In the genomic region with DNA sequence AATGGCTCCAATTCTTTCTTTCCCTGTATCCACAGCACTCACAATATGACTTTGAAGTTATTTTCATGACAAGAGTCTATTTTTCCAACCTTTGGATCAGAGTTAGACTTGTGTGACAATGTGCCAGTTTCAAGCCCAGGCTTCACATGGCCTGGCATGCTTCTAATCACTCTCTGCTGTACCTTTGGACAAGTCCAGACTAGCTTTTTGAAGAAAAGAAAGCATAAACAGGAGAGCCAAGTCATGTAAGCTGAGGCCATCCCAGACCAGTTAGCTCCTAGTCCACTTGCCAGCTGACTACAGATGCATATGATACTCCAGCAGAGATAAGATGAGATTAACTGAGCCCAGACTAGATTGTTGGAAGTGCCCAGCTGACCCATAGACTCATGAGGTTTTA, we compare ENCODE assay signal across 24 cellular contexts.
"Had no signal": no experiment of that assay in that cellular context is flagged by ENCODE, and none has a peak within 500 bp of the region (broad histone marks: within the 10 kb centered on the region; RNA-seq: fewer than 3 reads in every experiment).

No MANE protein-coding gene starts in this region.

- H3K27me3 ChIP-seq: brain microvascular endothelial cell, SJCRH30 had no signal

- ATAC-seq: activated T-helper 17 cell treated with anti-CD3 and anti-CD28 coated beads, Interleukin-2, amount 50 U/mL, for 72 hours; Right ventricle myocardium inferior had no signal

- DNase-seq: activated CD4-positive, alpha-beta memory T cell treated with anti-CD3 and anti-CD28 coated beads for 36 hours; activated CD4-positive, alpha-beta T cell treated with anti-CD3 and anti-CD28 coated beads, Interleukin-2, amount 10 ng/mL, durations not matched to agents 7 days and 5 days; activated CD4-positive, CD25-positive, alpha-beta regulatory T cell; activated gamma-delta T cell; activated naive CD4-positive, alpha-beta T cell treated with anti-CD3 and anti-CD28 coated beads for 36 hours; activated T-cell treated with anti-CD3 and anti-CD28 coated beads for 4 hours; activated T-cell treated with anti-CD3 and anti-CD28 coated beads, Interleukin-2, amount 50 U/mL, for 48 hours; brain microvascular endothelial cell; caudate nucleus; KG1; MV-4-11; NCI-H1092 treated with DMSO at 0.1 percent for 48 hours; NCI-H1436 treated with DMSO at 0.1 percent for 48 hours; NCI-H187; NCI-H2081; NCI-H2171; NCI-H524; NCI-H748 treated with DMSO at 0.1 percent for 48 hours; SJCRH30; SK-N-SH; T-helper 1 cell had no signal

- H3K9me3 ChIP-seq: SJCRH30, SK-N-SH had no signal

- H3K27ac ChIP-seq: brain microvascular endothelial cell, SJCRH30, VCaP had no signal

- H3K4me3 ChIP-seq: SJCRH30 had no signal

- H3K36me3 ChIP-seq: brain microvascular endothelial cell, SJCRH30 had no signal

- H3K4me1 ChIP-seq: SJCRH30 had no signal
